12 cellular contexts compared by ENCODE assay signal in the genomic region with DNA sequence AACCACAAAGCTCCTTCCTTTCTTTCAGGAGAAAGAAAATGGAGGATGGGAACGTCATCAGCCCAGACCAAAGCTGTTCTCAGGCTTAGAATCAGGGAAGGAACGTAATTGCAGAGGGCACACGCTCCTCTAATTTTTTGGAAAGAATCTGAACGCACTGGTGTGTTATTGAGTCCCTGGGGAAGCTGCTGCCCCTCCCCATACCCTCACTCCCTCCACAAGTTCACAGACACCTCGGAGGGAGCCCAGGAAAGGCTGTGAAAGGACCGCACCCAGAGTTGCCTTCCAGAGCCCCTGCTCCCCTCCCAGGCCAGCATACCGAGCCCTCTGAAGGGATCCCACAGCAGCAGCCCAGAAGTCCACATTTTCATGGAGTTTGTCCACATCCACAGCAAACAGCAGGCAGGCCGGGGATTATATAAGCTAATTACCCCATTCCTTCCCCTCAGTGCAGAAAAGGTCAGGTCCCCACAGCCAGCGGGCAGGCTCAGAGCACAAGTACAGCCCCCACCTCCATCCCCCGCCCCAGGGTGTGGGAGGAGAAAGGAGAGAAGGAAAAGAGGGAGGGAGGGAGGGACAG. TPM values are rescaled to one million over a fixed set of nuclear protein-coding genes. Genes with fewer than 3 reads are reported as not detected.
DNase-seq lines count a peak whose midpoint lies in the region; ATAC-seq and TF ChIP-seq lines count a peak whose summit lies in the region.
"Had no signal": no experiment of that assay in that cellular context is flagged by ENCODE, and none has a peak within 500 bp of the region (broad histone marks: within the 10 kb centered on the region; RNA-seq: fewer than 3 reads in every experiment).

No MANE protein-coding gene starts in this region.

- intact Hi-C loops in Calu3 (cut with micrococcal nuclease; ENCODE audit: unreplicated experiment) (no loop called here), gastrocnemius medialis (cut with DNase I; ENCODE audit: low total_unique reads) (loop anchor here (5.0 kb wide), 1 partner anchor 42 kb away; no protein-coding TSS in a partner anchor)
- intact Hi-C loops in activated T-helper 1 cell treated with anti-CD3 and anti-CD28 coated beads, Interleukin-12 subunit alpha, Interleukin-12 subunit beta, Interleukin-2, Interleukin-4 antibody, amounts not matched to agents 30 ng/mL and 10 ng/mL and 1 ng/mL, durations not matched to agents 14 hours and 24 hours and 36 hours (cut with micrococcal nuclease): no loop called here
- intact Hi-C loops in naive thymus-derived CD4-positive, alpha-beta T cell (cut with micrococcal nuclease): loop anchor here in 1 of 2 donors (10.0 kb wide), 1 partner anchor 660 kb away; no protein-coding TSS in a partner anchor

- peaks cover 8% of the 10 kb centered on the region for H3K36me3 Mint-ChIP-seq in Calu3 (ENCODE audit: insufficient read depth, unreplicated experiment)
- no peaks in the 10 kb centered on the region for H3K36me3 Mint-ChIP-seq in activated T-helper 1 cell treated with anti-CD3 and anti-CD28 coated beads, Interleukin-12 subunit alpha, Interleukin-12 subunit beta, Interleukin-2, Interleukin-4 antibody, amounts not matched to agents 30 ng/mL and 10 ng/mL and 1 ng/mL, durations not matched to agents 14 hours and 24 hours and 36 hours (ENCODE audit: low read depth)
- H3K36me3 Mint-ChIP-seq in naive thymus-derived CD4-positive, alpha-beta T cell: no peaks in the 10 kb centered on the region

- TF ChIP-seq CTCF in Calu3 (IDR thresholded peaks at IDR 0.05; ENCODE audit: unreplicated experiment) (no peak), gastrocnemius medialis (IDR thresholded peaks at IDR 0.05 in 4 of 5, conservative IDR thresholded peaks at IDR 0.05 in 1 of 5) (no peak)

- no peaks in the 10 kb centered on the region for H3K9me3 Mint-ChIP-seq in Calu3 (ENCODE audit: low read depth, unreplicated experiment)
- no peaks in the 10 kb centered on the region for H3K9me3 Mint-ChIP-seq in activated T-helper 1 cell treated with anti-CD3 and anti-CD28 coated beads, Interleukin-12 subunit alpha, Interleukin-12 subunit beta, Interleukin-2, Interleukin-4 antibody, amounts not matched to agents 30 ng/mL and 10 ng/mL and 1 ng/mL, durations not matched to agents 14 hours and 24 hours and 36 hours
- peaks cover 0 to 2% (median 0%) of the 10 kb centered on the region in 11 donors for H3K9me3 Mint-ChIP-seq in naive thymus-derived CD4-positive, alpha-beta T cell

- no peak for DNase-seq in Calu3
- peak; percentile 2 for DNase-seq in amniotic epithelial cell (ENCODE audit: low read depth)
- DNase-seq in gastrocnemius medialis: peak; percentile 20 to 52
- no peak for DNase-seq in NCI-H510A treated with DMSO at 0.1 percent for 48 hours (lab: John Stamatoyannopoulos, UW)
- DNase-seq in inferior parietal cortex (ENCODE audit: extremely low spot score): no peak
- DNase-seq in activated T-helper 1 cell treated with anti-CD3 and anti-CD28 coated beads, Interleukin-12 subunit alpha, Interleukin-12 subunit beta, Interleukin-2, Interleukin-4 antibody, amounts not matched to agents 30 ng/mL and 10 ng/mL and 1 ng/mL, durations not matched to agents 14 hours and 24 hours and 36 hours (ENCODE audit: low spot score): no peak
- DNase-seq in naive thymus-derived CD4-positive, alpha-beta T cell: no peak
- DNase-seq: activated CD4-positive, alpha-beta T cell treated with anti-CD3 and anti-CD28 coated beads for 48 hours; GOT3; NCI-H1417 treated with DMSO at 0.1 percent for 48 hours had no signal

- H3K9me3 ChIP-seq in iPS-18a (ENCODE audit: control insufficient read depth, low read depth, low read length): no peaks in the 10 kb centered on the region
- H3K9me3 ChIP-seq in gastrocnemius medialis: no peaks in the 10 kb centered on the region
- no peaks in the 10 kb centered on the region for H3K9me3 ChIP-seq in naive thymus-derived CD4-positive, alpha-beta T cell (ENCODE audit: control insufficient read depth in 2 of 3, low read length in 3 of 3)

- no peak overlapping the region for H3K4me3 Mint-ChIP-seq in Calu3 (ENCODE audit: low read depth, unreplicated experiment)
- H3K4me3 Mint-ChIP-seq in activated T-helper 1 cell treated with anti-CD3 and anti-CD28 coated beads, Interleukin-12 subunit alpha, Interleukin-12 subunit beta, Interleukin-2, Interleukin-4 antibody, amounts not matched to agents 30 ng/mL and 10 ng/mL and 1 ng/mL, durations not matched to agents 14 hours and 24 hours and 36 hours: no peak overlapping the region
- H3K4me3 Mint-ChIP-seq in naive thymus-derived CD4-positive, alpha-beta T cell: peak overlapping the region in 4 of 10 donors; percentile 14 to 51 (median 44)

- H3K4me1 ChIP-seq in iPS-18a (ENCODE audit: control insufficient read depth, low read depth, low read length): peaks cover 5% of the 10 kb centered on the region
- H3K4me1 ChIP-seq in gastrocnemius medialis: no peaks in the 10 kb centered on the region
- peaks cover 3 to 12% of the 10 kb centered on the region in 2 donors for H3K4me1 ChIP-seq in naive thymus-derived CD4-positive, alpha-beta T cell (ENCODE audit: control insufficient read depth in 2 of 2, insufficient read depth in 2 of 2, low read length in 2 of 2)

- BruUV-seq in Calu3 (replicated peaks; lab: Mats Ljungman, UMichigan): no TSS peak

- H3K4me3 ChIP-seq in iPS-18a (ENCODE audit: low read length): peak overlapping the region; percentile 25
- peak overlapping the region; percentile 17 to 32 (median 23) for H3K4me3 ChIP-seq in gastrocnemius medialis
- no peak overlapping the region for H3K4me3 ChIP-seq in naive thymus-derived CD4-positive, alpha-beta T cell (ENCODE audit: low read length)

- peak overlapping the region; percentile 23 for H3K27ac Mint-ChIP-seq in Calu3 (ENCODE audit: unreplicated experiment)
- no peak overlapping the region for H3K27ac Mint-ChIP-seq in activated T-helper 1 cell treated with anti-CD3 and anti-CD28 coated beads, Interleukin-12 subunit alpha, Interleukin-12 subunit beta, Interleukin-2, Interleukin-4 antibody, amounts not matched to agents 30 ng/mL and 10 ng/mL and 1 ng/mL, durations not matched to agents 14 hours and 24 hours and 36 hours
- peak overlapping the region in 2 of 9 donors; percentile 21 to 92 for H3K27ac Mint-ChIP-seq in naive thymus-derived CD4-positive, alpha-beta T cell

- H3K27ac ChIP-seq in iPS-18a (ENCODE audit: low read length): no peak overlapping the region
- H3K27ac ChIP-seq in gastrocnemius medialis: peak overlapping the region; percentile 60 to 76 (median 68)
- H3K27ac ChIP-seq in naive thymus-derived CD4-positive, alpha-beta T cell (ENCODE audit: low read depth, low read length): no peak overlapping the region

- H3K36me3 ChIP-seq in iPS-18a (ENCODE audit: control insufficient read depth, low read depth, low read length) (no peaks in the 10 kb centered on the region), gastrocnemius medialis (no peaks in the 10 kb centered on the region)
- no peaks in the 10 kb centered on the region for H3K36me3 ChIP-seq in naive thymus-derived CD4-positive, alpha-beta T cell (ENCODE audit: control insufficient read depth in 2 of 3, insufficient read depth in 3 of 3, low read length in 3 of 3)

- CTCF ChIA-PET in Calu3 (lab: Charles Lee): interaction anchor here (0.9 to 1.2 kb wide), 2 partner anchors 12 to 24 kb away, joined by 3 to 4 read pairs; no protein-coding TSS in a partner anchor
- CTCF ChIA-PET in naive thymus-derived CD4-positive, alpha-beta T cell (lab: Charles Lee): no interaction called here

- no peak overlapping the region for H3K9ac ChIP-seq in iPS-18a (ENCODE audit: low read length)

- in situ Hi-C loops in gastrocnemius medialis (cut with MboI; ENCODE audit: low sequenced_read_pairs in 4 of 4): no loop called here

- POLR2A ChIA-PET in naive thymus-derived CD4-positive, alpha-beta T cell (lab: Charles Lee): interaction anchor here (0.9 kb wide), 1 partner anchor 783 kb away, joined by 3 read pairs; no protein-coding TSS in a partner anchor

- peaks cover 17% of the 10 kb centered on the region for H3K27me3 ChIP-seq in iPS-18a (ENCODE audit: control insufficient read depth, insufficient read depth, low read length)
- peaks cover 0 to 1% (median 0%) of the 10 kb centered on the region in 3 donors for H3K27me3 ChIP-seq in gastrocnemius medialis
- H3K27me3 ChIP-seq in naive thymus-derived CD4-positive, alpha-beta T cell (ENCODE audit: control insufficient read depth in 2 of 2, insufficient read depth in 2 of 2, low read length in 2 of 2): no peaks in the 10 kb centered on the region

- peak; percentile 37 to 47 for ATAC-seq in gastrocnemius medialis
- ATAC-seq in naive thymus-derived CD4-positive, alpha-beta T cell: no peak

- H3K4me1 Mint-ChIP-seq in Calu3 (ENCODE audit: low read depth, unreplicated experiment): peaks cover 31% of the 10 kb centered on the region
- peaks cover 10% of the 10 kb centered on the region for H3K4me1 Mint-ChIP-seq in activated T-helper 1 cell treated with anti-CD3 and anti-CD28 coated beads, Interleukin-12 subunit alpha, Interleukin-12 subunit beta, Interleukin-2, Interleukin-4 antibody, amounts not matched to agents 30 ng/mL and 10 ng/mL and 1 ng/mL, durations not matched to agents 14 hours and 24 hours and 36 hours (ENCODE audit: low read depth)
- peaks cover 4 to 37% (median 24%) of the 10 kb centered on the region in 7 donors for H3K4me1 Mint-ChIP-seq in naive thymus-derived CD4-positive, alpha-beta T cell

- no peak for TF ChIP-seq POLR2A in gastrocnemius medialis (IDR thresholded peaks at IDR 0.05)

- no peaks in the 10 kb centered on the region for H3K27me3 Mint-ChIP-seq in Calu3 (ENCODE audit: unreplicated experiment)
- peaks cover 8% of the 10 kb centered on the region for H3K27me3 Mint-ChIP-seq in activated T-helper 1 cell treated with anti-CD3 and anti-CD28 coated beads, Interleukin-12 subunit alpha, Interleukin-12 subunit beta, Interleukin-2, Interleukin-4 antibody, amounts not matched to agents 30 ng/mL and 10 ng/mL and 1 ng/mL, durations not matched to agents 14 hours and 24 hours and 36 hours (ENCODE audit: insufficient read depth)
- H3K27me3 Mint-ChIP-seq in naive thymus-derived CD4-positive, alpha-beta T cell: peaks cover 0 to 19% (median 5%) of the 10 kb centered on the region in 5 donors

RNA-seq across cellular contexts. Expression of gene ANKRD60, which starts 53.7 kb away (rescaled TPM):
- total RNA-seq in Calu3 (2022) (not detected in 2 replicates), gastrocnemius medialis (not detected)
- not detected in 2 replicates for total RNA-seq in activated T-helper 1 cell treated with anti-CD3 and anti-CD28 coated beads, Interleukin-12 subunit alpha, Interleukin-12 subunit beta, Interleukin-2, Interleukin-4 antibody, amounts not matched to agents 30 ng/mL and 10 ng/mL and 1 ng/mL, durations not matched to agents 14 hours and 24 hours and 36 hours
- not detected for total RNA-seq in naive thymus-derived CD4-positive, alpha-beta T cell
- polyA plus RNA-seq in naive thymus-derived CD4-positive, alpha-beta T cell: not detected
- total RNA-seq: frontal cortex had no signal

Comparison
In these comparisons a context has a peak if more than half of its experiments do, and no peak if none do; other contexts are left out.
1. DNase-seq: peak in amniotic epithelial cell (single experiment) and gastrocnemius medialis (2 of 2); none in Calu3 (single experiment), NCI-H510A treated with DMSO at 0.1 percent for 48 hours (single experiment), inferior parietal cortex (single experiment), activated T-helper 1 cell treated with anti-CD3 and anti-CD28 coated beads, Interleukin-12 subunit alpha, Interleukin-12 subunit beta, Interleukin-2, Interleukin-4 antibody, amounts not matched to agents 30 ng/mL and 10 ng/mL and 1 ng/mL, durations not matched to agents 14 hours and 24 hours and 36 hours (single experiment) and naive thymus-derived CD4-positive, alpha-beta T cell (0 of 9).
2. H3K27ac ChIP-seq: peak in gastrocnemius medialis (4 of 4); none in iPS-18a (single experiment) and naive thymus-derived CD4-positive, alpha-beta T cell (single experiment).